ENCODE assay signal across 1 cellular context in the genomic region with DNA sequence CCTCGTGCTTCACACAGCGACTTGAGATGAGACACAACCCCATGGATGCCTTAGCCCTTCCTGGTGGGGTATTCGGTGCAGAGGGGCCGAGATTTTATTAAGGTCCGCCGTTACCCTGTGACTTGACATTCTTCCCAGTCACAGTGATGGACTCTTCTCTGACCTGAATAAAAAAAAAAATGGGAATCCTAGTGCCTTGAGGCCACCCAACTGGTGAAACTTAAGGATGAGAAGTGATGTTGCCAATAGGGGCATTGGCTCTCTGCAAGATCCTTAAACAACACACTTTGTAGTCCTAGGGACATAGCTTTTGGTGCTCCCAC.
TF ChIP-seq lines count a peak whose summit lies in the region.

No MANE protein-coding gene starts in this region.

TF ChIP-seq in H1, 55 proteins besides CTCF, POLR2A, EP300 and RAD21:
- TF ChIP-seq CHD2 (IDR thresholded peaks at IDR 0.05; ENCODE audit: low read length), result no peak
- no peak for TF ChIP-seq NANOG (IDR thresholded peaks at IDR 0.05; ENCODE audit: insufficient read depth, low read depth, low read length, poor library complexity, severe bottlenecking)
- TF ChIP-seq, protein P1, sequence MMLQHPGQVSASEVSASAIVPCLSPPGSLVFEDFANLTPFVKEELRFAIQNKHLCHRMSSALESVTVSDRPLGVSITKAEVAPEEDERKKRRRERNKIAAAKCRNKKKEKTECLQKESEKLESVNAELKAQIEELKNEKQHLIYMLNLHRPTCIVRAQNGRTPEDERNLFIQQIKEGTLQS (IDR thresholded peaks at IDR 0.05; ENCODE audit: insufficient read depth, low read depth, low read length), result no peak
- TF ChIP-seq CBX5 (IDR thresholded peaks at IDR 0.05; ENCODE audit: low read depth, low read length), result no peak
- TF ChIP-seq, protein P2, sequence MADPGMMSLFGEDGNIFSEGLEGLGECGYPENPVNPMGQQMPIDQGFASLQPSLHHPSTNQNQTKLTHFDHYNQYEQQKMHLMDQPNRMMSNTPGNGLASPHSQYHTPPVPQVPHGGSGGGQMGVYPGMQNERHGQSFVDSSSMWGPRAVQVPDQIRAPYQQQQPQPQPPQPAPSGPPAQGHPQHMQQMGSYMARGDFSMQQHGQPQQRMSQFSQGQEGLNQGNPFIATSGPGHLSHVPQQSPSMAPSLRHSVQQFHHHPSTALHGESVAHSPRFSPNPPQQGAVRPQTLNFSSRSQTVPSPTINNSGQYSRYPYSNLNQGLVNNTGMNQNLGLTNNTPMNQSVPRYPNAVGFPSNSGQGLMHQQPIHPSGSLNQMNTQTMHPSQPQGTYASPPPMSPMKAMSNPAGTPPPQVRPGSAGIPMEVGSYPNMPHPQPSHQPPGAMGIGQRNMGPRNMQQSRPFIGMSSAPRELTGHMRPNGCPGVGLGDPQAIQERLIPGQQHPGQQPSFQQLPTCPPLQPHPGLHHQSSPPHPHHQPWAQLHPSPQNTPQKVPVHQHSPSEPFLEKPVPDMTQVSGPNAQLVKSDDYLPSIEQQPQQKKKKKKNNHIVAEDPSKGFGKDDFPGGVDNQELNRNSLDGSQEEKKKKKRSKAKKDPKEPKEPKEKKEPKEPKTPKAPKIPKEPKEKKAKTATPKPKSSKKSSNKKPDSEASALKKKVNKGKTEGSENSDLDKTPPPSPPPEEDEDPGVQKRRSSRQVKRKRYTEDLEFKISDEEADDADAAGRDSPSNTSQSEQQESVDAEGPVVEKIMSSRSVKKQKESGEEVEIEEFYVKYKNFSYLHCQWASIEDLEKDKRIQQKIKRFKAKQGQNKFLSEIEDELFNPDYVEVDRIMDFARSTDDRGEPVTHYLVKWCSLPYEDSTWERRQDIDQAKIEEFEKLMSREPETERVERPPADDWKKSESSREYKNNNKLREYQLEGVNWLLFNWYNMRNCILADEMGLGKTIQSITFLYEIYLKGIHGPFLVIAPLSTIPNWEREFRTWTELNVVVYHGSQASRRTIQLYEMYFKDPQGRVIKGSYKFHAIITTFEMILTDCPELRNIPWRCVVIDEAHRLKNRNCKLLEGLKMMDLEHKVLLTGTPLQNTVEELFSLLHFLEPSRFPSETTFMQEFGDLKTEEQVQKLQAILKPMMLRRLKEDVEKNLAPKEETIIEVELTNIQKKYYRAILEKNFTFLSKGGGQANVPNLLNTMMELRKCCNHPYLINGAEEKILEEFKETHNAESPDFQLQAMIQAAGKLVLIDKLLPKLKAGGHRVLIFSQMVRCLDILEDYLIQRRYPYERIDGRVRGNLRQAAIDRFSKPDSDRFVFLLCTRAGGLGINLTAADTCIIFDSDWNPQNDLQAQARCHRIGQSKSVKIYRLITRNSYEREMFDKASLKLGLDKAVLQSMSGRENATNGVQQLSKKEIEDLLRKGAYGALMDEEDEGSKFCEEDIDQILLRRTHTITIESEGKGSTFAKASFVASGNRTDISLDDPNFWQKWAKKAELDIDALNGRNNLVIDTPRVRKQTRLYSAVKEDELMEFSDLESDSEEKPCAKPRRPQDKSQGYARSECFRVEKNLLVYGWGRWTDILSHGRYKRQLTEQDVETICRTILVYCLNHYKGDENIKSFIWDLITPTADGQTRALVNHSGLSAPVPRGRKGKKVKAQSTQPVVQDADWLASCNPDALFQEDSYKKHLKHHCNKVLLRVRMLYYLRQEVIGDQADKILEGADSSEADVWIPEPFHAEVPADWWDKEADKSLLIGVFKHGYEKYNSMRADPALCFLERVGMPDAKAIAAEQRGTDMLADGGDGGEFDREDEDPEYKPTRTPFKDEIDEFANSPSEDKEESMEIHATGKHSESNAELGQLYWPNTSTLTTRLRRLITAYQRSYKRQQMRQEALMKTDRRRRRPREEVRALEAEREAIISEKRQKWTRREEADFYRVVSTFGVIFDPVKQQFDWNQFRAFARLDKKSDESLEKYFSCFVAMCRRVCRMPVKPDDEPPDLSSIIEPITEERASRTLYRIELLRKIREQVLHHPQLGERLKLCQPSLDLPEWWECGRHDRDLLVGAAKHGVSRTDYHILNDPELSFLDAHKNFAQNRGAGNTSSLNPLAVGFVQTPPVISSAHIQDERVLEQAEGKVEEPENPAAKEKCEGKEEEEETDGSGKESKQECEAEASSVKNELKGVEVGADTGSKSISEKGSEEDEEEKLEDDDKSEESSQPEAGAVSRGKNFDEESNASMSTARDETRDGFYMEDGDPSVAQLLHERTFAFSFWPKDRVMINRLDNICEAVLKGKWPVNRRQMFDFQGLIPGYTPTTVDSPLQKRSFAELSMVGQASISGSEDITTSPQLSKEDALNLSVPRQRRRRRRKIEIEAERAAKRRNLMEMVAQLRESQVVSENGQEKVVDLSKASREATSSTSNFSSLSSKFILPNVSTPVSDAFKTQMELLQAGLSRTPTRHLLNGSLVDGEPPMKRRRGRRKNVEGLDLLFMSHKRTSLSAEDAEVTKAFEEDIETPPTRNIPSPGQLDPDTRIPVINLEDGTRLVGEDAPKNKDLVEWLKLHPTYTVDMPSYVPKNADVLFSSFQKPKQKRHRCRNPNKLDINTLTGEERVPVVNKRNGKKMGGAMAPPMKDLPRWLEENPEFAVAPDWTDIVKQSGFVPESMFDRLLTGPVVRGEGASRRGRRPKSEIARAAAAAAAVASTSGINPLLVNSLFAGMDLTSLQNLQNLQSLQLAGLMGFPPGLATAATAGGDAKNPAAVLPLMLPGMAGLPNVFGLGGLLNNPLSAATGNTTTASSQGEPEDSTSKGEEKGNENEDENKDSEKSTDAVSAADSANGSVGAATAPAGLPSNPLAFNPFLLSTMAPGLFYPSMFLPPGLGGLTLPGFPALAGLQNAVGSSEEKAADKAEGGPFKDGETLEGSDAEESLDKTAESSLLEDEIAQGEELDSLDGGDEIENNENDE (IDR thresholded peaks at IDR 0.05; ENCODE audit: insufficient replicate concordance, low read length), result no peak
- TF ChIP-seq SP4 (IDR thresholded peaks at IDR 0.05; ENCODE audit: low read length), result no peak
- TF ChIP-seq RXRA (IDR thresholded peaks at IDR 0.05; ENCODE audit: insufficient read depth, low read depth, low read length), result no peak
- no peak for TF ChIP-seq EGR1 (IDR thresholded peaks at IDR 0.05; ENCODE audit: borderline replicate concordance, low read depth, low read length)
- no peak for TF ChIP-seq RNF2 (IDR thresholded peaks at IDR 0.05; ENCODE audit: borderline replicate concordance, low read depth, low read length, missing control alignments, poor library complexity, severe bottlenecking)
- TF ChIP-seq MAFK (IDR thresholded peaks at IDR 0.05; ENCODE audit: low read depth, low read length), result no peak
- TF ChIP-seq SP2 (IDR thresholded peaks at IDR 0.05; ENCODE audit: low read length), result no peak
- TF ChIP-seq, protein P3, sequence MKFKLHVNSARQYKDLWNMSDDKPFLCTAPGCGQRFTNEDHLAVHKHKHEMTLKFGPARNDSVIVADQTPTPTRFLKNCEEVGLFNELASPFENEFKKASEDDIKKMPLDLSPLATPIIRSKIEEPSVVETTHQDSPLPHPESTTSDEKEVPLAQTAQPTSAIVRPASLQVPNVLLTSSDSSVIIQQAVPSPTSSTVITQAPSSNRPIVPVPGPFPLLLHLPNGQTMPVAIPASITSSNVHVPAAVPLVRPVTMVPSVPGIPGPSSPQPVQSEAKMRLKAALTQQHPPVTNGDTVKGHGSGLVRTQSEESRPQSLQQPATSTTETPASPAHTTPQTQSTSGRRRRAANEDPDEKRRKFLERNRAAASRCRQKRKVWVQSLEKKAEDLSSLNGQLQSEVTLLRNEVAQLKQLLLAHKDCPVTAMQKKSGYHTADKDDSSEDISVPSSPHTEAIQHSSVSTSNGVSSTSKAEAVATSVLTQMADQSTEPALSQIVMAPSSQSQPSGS (IDR thresholded peaks at IDR 0.05; ENCODE audit: low read length), result no peak
- TF ChIP-seq KDM4A (IDR thresholded peaks at IDR 0.05; ENCODE audit: low read depth, low read length, severe bottlenecking), result no peak
- TF ChIP-seq EZH2 (IDR thresholded peaks at IDR 0.05; ENCODE audit: low read depth, low read length, severe bottlenecking), result no peak
- TF ChIP-seq RFX5 (IDR thresholded peaks at IDR 0.05; ENCODE audit: borderline replicate concordance, low read depth, low read length), result no peak
